In the genomic region with DNA sequence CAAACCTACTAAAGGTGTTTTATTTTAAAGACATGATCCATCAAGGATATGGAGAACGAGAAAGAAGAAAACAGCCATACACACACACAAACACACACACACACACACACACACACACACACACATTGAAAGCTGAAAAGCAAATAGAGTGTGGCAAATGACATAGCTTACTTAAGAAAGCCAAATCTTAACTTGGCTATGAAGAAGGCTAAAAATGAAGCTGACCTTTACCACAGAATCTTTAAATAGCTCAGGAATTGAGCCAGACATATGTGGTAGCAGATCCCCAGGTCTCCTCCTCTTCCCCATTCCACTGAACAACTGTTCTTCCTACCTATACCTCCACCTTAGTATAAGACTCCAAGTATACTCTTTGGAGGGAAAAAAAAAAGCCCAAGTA, we compare ENCODE assay signal across 2 cellular contexts.
TF ChIP-seq lines count a peak whose summit lies in the region.

No MANE protein-coding gene starts in this region.

TF ChIP-seq in IMR-90, 13 proteins besides CTCF, POLR2A, EP300 and RAD21:
- TF ChIP-seq, protein P1, sequence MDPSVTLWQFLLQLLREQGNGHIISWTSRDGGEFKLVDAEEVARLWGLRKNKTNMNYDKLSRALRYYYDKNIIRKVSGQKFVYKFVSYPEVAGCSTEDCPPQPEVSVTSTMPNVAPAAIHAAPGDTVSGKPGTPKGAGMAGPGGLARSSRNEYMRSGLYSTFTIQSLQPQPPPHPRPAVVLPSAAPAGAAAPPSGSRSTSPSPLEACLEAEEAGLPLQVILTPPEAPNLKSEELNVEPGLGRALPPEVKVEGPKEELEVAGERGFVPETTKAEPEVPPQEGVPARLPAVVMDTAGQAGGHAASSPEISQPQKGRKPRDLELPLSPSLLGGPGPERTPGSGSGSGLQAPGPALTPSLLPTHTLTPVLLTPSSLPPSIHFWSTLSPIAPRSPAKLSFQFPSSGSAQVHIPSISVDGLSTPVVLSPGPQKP (IDR thresholded peaks at IDR 0.05; ENCODE audit: borderline replicate concordance, low read depth, low read length), result no peak
- TF ChIP-seq RCOR1 (IDR thresholded peaks at IDR 0.05; ENCODE audit: insufficient replicate concordance, low read length) (no peak), CEBPB (IDR thresholded peaks at IDR 0.05; ENCODE audit: low read depth, low read length) (no peak), BHLHE40 (IDR thresholded peaks at IDR 0.05; ENCODE audit: low read depth, low read length) (no peak), NFE2L2 (IDR thresholded peaks at IDR 0.05; ENCODE audit: low read depth, low read length) (no peak), SMC3 (IDR thresholded peaks at IDR 0.05; ENCODE audit: low read depth, low read length) (no peak), FOS (IDR thresholded peaks at IDR 0.05; ENCODE audit: low read depth, low read length) (no peak)

TF ChIP-seq in GM12891, 5 proteins besides CTCF, POLR2A, EP300 and RAD21 (continued from another document):
- no peak for TF ChIP-seq POLR2AphosphoS5 (IDR thresholded peaks at IDR 0.05; ENCODE audit: low read depth, low read length)
- TF ChIP-seq POU2F2 (IDR thresholded peaks at IDR 0.05; ENCODE audit: low read depth, low read length), result no peak
- no peak for TF ChIP-seq PAX5 (IDR thresholded peaks at IDR 0.05; ENCODE audit: insufficient read depth, low read length, severe bottlenecking)
- TF ChIP-seq TAF1 (IDR thresholded peaks at IDR 0.05; ENCODE audit: low read depth, low read length), result no peak
